30 cellular contexts compared by ENCODE assay signal in the genomic region with DNA sequence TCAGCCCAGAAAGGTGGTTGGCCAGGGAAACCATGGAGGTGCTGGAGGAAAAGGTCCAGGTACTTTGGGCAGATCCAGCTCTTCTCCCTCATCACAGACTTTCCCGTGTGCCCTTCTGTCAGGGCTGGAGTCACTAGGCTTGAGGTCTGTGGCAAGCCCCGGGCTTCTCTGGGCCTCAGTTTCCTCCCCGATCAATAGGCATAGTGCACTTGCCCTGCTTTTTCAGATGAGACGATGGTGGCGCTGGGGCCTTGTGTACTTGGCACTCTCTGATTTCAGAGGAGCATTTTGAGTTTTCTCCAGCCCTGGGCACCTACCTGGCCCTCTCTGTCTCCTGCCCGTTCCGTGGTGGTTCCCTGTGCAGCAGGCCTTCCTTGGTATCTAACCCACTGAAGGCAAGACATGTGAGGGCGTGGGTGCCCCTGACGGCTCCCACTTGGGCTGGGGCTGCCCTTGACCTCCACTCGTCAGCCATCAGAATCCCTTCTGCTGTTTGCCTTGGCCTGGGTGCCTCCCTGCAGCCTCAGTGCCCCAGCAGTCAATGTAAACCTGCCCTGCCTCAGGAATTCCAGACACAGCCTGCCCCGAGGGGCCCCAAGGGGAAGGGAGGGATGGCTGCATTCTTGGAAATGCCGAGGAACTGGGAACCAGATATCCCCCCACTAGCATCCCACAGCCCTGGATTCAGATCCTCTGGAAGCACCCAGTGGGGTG.
A peak's percentile ranks its signal among the peaks of the same experiment; 100 is the strongest.
DNase-seq lines count a peak whose midpoint lies in the region; ATAC-seq, FAIRE-seq and TF ChIP-seq lines count a peak whose summit lies in the region.
"Had no signal": no experiment of that assay in that cellular context is flagged by ENCODE, and none has a peak within 500 bp of the region (broad histone marks: within the 10 kb centered on the region; RNA-seq: fewer than 3 reads in every experiment).

No MANE protein-coding gene starts in this region.

- TF ChIP-seq RAD21 in HepG2 (CRISPR knock-in tag; IDR thresholded peaks at IDR 0.05): no peak

- H3K4ac ChIP-seq in neuronal stem cell (ENCODE audit: low read length): no peak overlapping the region

- H3K18ac ChIP-seq in neuronal stem cell (ENCODE audit: low read length): peak overlapping the region; percentile 59

- TF ChIP-seq CTCF in natural killer cell (IDR thresholded peaks at IDR 0.05) (no peak), vagina (IDR thresholded peaks at IDR 0.05) (no peak), HepG2 (CRISPR knock-in tag; IDR thresholded peaks at IDR 0.05) (no peak)

- peak; percentile 6 for DNase-seq in natural killer cell
- DNase-seq in natural killer cell treated with Interleukin-12 subunit alpha and Interleukin-12 subunit beta and Interleukin-15 and Interleukin-18, amount 100 ng/mL, for 72 hours (ENCODE audit: low spot score): no peak
- peak; percentile 72 for DNase-seq in islet precursor cell
- DNase-seq in neuronal stem cell (ENCODE audit: low spot score): no peak
- peak; percentile 12 to 37 for DNase-seq in vagina (ENCODE audit: extremely low spot score in 2 of 2)
- no peak for DNase-seq in COR-L47 (lab: John Stamatoyannopoulos, UW)
- no peak for DNase-seq in HepG2 (ENCODE audit: low spot score)
- DNase-seq in activated T-helper 1 cell treated with anti-CD3 and anti-CD28 coated beads, Interleukin-12 subunit alpha, Interleukin-12 subunit beta, Interleukin-2, Interleukin-4 antibody, amounts not matched to agents 30 ng/mL and 10 ng/mL and 1 ng/mL, durations not matched to agents 14 hours and 24 hours and 36 hours (ENCODE audit: low spot score): no peak
- DNase-seq: ACHN; activated CD4-positive, alpha-beta T cell treated with anti-CD3 and anti-CD28 coated beads for 36 hours; activated naive CD4-positive, alpha-beta T cell treated with anti-CD3 and anti-CD28 coated beads, Interleukin-2, amount 10 ng/mL, durations not matched to agents 7 days and 5 days; BE2C; DMS153; effector memory CD4-positive, alpha-beta T cell; erythroblast; HCEC 1CT; KG1; mammary epithelial cell; MM.1S; NCI-H1417; NCI-H774; nucleus accumbens; small intestine; stimulated activated CD4-positive, alpha-beta T cell treated with anti-CD3 and anti-CD28 coated beads, Interleukin-1b, Interleukin-23, amount 100 ng/mL, for 48 hours had no signal

- BruUV-seq in HepG2 (replicated peaks; lab: Mats Ljungman, UMichigan): no TSS peak

- intact Hi-C loops in natural killer cell (cut with micrococcal nuclease) (no loop called here), vagina (cut with DNase I) (no loop called here), HepG2 (cut with micrococcal nuclease; ENCODE audit: unreplicated experiment) (no loop called here)
- intact Hi-C loops in activated T-helper 1 cell treated with anti-CD3 and anti-CD28 coated beads, Interleukin-12 subunit alpha, Interleukin-12 subunit beta, Interleukin-2, Interleukin-4 antibody, amounts not matched to agents 30 ng/mL and 10 ng/mL and 1 ng/mL, durations not matched to agents 14 hours and 24 hours and 36 hours (cut with micrococcal nuclease): no loop called here

- POLR2A ChIA-PET in HepG2 (lab: Yijun Ruan, JAX): no interaction called here

- H3K27ac ChIP-seq in neuronal stem cell (replicated peaks; ENCODE audit: low read length): no peak overlapping the region
- no peak overlapping the region for H3K27ac ChIP-seq in vagina
- no peak overlapping the region for H3K27ac ChIP-seq in HepG2 (ENCODE audit: extremely low read length, insufficient read depth, low read length)

- TF ChIP-seq POLR2A in vagina (IDR thresholded peaks at IDR 0.05) (no peak), HepG2 (IDR thresholded peaks at IDR 0.05; ENCODE audit: insufficient read depth in 1 of 2, low read depth in 2 of 2, low read length in 2 of 2) (no peak)

- no CpG with 5 or more reads among the region's 12 CpGs for WGBS in neuronal stem cell (ENCODE audit: extremely low coverage in 2 of 2, insufficient read length in 2 of 2, insufficient replicate concordance in 1 of 2), 2 donors
- 26% methylated on average over 7 of the region's 12 CpGs for WGBS in HepG2 (ENCODE audit: low lambda C conversion rate)

- no peaks in the 10 kb centered on the region for H4K20me1 ChIP-seq in HepG2 (ENCODE audit: insufficient read depth, low read length)

- H3K79me2 ChIP-seq in HepG2 (ENCODE audit: insufficient read depth, low read length): no peaks in the 10 kb centered on the region

- no peak overlapping the region for H3K23ac ChIP-seq in neuronal stem cell (ENCODE audit: low read depth, low read length, poor library complexity)

- peaks cover 19 to 36% of the 10 kb centered on the region in 2 donors for H3K27me3 Mint-ChIP-seq in natural killer cell (ENCODE audit: low read depth in 2 of 2)
- peaks cover 25 to 32% of the 10 kb centered on the region in 2 donors for H3K27me3 Mint-ChIP-seq in natural killer cell treated with Interleukin-12 subunit alpha and Interleukin-12 subunit beta and Interleukin-15 and Interleukin-18, amount 100 ng/mL, for 72 hours
- H3K27me3 Mint-ChIP-seq in activated T-helper 1 cell treated with anti-CD3 and anti-CD28 coated beads, Interleukin-12 subunit alpha, Interleukin-12 subunit beta, Interleukin-2, Interleukin-4 antibody, amounts not matched to agents 30 ng/mL and 10 ng/mL and 1 ng/mL, durations not matched to agents 14 hours and 24 hours and 36 hours (ENCODE audit: insufficient read depth): peaks cover 6% of the 10 kb centered on the region

- H3K27me3 ChIP-seq in neuronal stem cell (ENCODE audit: control insufficient read depth in 3 of 3, insufficient read depth in 3 of 3, low read depth in 1 of 3, low read length in 3 of 3) (no peaks in the 10 kb centered on the region), vagina (no peaks in the 10 kb centered on the region), HepG2 (ENCODE audit: control insufficient read depth in 1 of 2, insufficient read depth in 2 of 2, low read length in 2 of 2) (peaks cover 0 to 6% of the 10 kb centered on the region in 2 experiments; a peak in 1 of 5 replicates)
- H3K27me3 ChIP-seq: BE2C had no signal

- H3K4me3 Mint-ChIP-seq in natural killer cell: no peak overlapping the region
- no peak overlapping the region for H3K4me3 Mint-ChIP-seq in natural killer cell treated with Interleukin-12 subunit alpha and Interleukin-12 subunit beta and Interleukin-15 and Interleukin-18, amount 100 ng/mL, for 72 hours
- no peak overlapping the region for H3K4me3 Mint-ChIP-seq in activated T-helper 1 cell treated with anti-CD3 and anti-CD28 coated beads, Interleukin-12 subunit alpha, Interleukin-12 subunit beta, Interleukin-2, Interleukin-4 antibody, amounts not matched to agents 30 ng/mL and 10 ng/mL and 1 ng/mL, durations not matched to agents 14 hours and 24 hours and 36 hours
- H3K4me3 Mint-ChIP-seq: activated CD4-positive, alpha-beta T cell treated with anti-CD3 and anti-CD28 coated beads for 36 hours; activated naive CD4-positive, alpha-beta T cell treated with anti-CD3 and anti-CD28 coated beads, Interleukin-2, amount 10 ng/mL, durations not matched to agents 7 days and 5 days; brain; CD8-positive, alpha-beta memory T cell; type B pancreatic cell had no signal

- no peak for FAIRE-seq in HepG2 (lab: Jason Lieb, UNC)
- FAIRE-seq: GM19239, HTR-8/SVneo, small intestine had no signal

- H2BK15ac ChIP-seq in neuronal stem cell (ENCODE audit: low read length): no peak overlapping the region

- peaks cover 0 to 3% of the 10 kb centered on the region in 2 donors for H3K4me1 ChIP-seq in neuronal stem cell (ENCODE audit: control insufficient read depth in 2 of 2, insufficient read depth in 1 of 2, low read depth in 1 of 2, low read length in 2 of 2)
- H3K4me1 ChIP-seq in vagina: no peaks in the 10 kb centered on the region
- H3K4me1 ChIP-seq in HepG2 (ENCODE audit: insufficient read depth, low read length): no peaks in the 10 kb centered on the region
- H3K4me1 ChIP-seq: BE2C had no signal

- H3K36me3 ChIP-seq in neuronal stem cell (replicated peaks in 1 of 2; ENCODE audit: control insufficient read depth in 2 of 2, insufficient read depth in 2 of 2, low read length in 2 of 2) (no peaks in the 10 kb centered on the region), vagina (no peaks in the 10 kb centered on the region), HepG2 (replicated peaks in 1 of 2; ENCODE audit: control insufficient read depth in 1 of 2, insufficient read depth in 2 of 2, low read length in 2 of 2) (no peaks in the 10 kb centered on the region)
- H3K36me3 ChIP-seq: BE2C had no signal

- H3K27ac Mint-ChIP-seq in natural killer cell: no peak overlapping the region
- H3K27ac Mint-ChIP-seq in natural killer cell treated with Interleukin-12 subunit alpha and Interleukin-12 subunit beta and Interleukin-15 and Interleukin-18, amount 100 ng/mL, for 72 hours: no peak overlapping the region
- H3K27ac Mint-ChIP-seq in activated T-helper 1 cell treated with anti-CD3 and anti-CD28 coated beads, Interleukin-12 subunit alpha, Interleukin-12 subunit beta, Interleukin-2, Interleukin-4 antibody, amounts not matched to agents 30 ng/mL and 10 ng/mL and 1 ng/mL, durations not matched to agents 14 hours and 24 hours and 36 hours: no peak overlapping the region
- H3K27ac Mint-ChIP-seq: activated CD4-positive, alpha-beta T cell treated with anti-CD3 and anti-CD28 coated beads for 36 hours; activated naive CD4-positive, alpha-beta T cell treated with anti-CD3 and anti-CD28 coated beads, Interleukin-2, amount 10 ng/mL, durations not matched to agents 7 days and 5 days; type B pancreatic cell had no signal

- H3K4me1 Mint-ChIP-seq in natural killer cell: no peaks in the 10 kb centered on the region
- H3K4me1 Mint-ChIP-seq in natural killer cell treated with Interleukin-12 subunit alpha and Interleukin-12 subunit beta and Interleukin-15 and Interleukin-18, amount 100 ng/mL, for 72 hours (ENCODE audit: low read depth in 2 of 2): no peaks in the 10 kb centered on the region
- no peaks in the 10 kb centered on the region for H3K4me1 Mint-ChIP-seq in activated T-helper 1 cell treated with anti-CD3 and anti-CD28 coated beads, Interleukin-12 subunit alpha, Interleukin-12 subunit beta, Interleukin-2, Interleukin-4 antibody, amounts not matched to agents 30 ng/mL and 10 ng/mL and 1 ng/mL, durations not matched to agents 14 hours and 24 hours and 36 hours (ENCODE audit: low read depth)
- H3K4me1 Mint-ChIP-seq: activated CD4-positive, alpha-beta T cell treated with anti-CD3 and anti-CD28 coated beads for 36 hours; activated naive CD4-positive, alpha-beta T cell treated with anti-CD3 and anti-CD28 coated beads, Interleukin-2, amount 10 ng/mL, durations not matched to agents 7 days and 5 days; CD8-positive, alpha-beta memory T cell had no signal

- H3K14ac ChIP-seq in neuronal stem cell (ENCODE audit: low read length): no peak overlapping the region

- H4K8ac ChIP-seq in neuronal stem cell (ENCODE audit: low read depth, low read length): no peak overlapping the region

- H2AK5ac ChIP-seq in neuronal stem cell (ENCODE audit: low read depth, low read length): no peak overlapping the region

- no peak overlapping the region for H2BK120ac ChIP-seq in neuronal stem cell (ENCODE audit: low read depth, low read length)

- no peaks in the 10 kb centered on the region for H3K9me3 Mint-ChIP-seq in natural killer cell
- no peaks in the 10 kb centered on the region for H3K9me3 Mint-ChIP-seq in natural killer cell treated with Interleukin-12 subunit alpha and Interleukin-12 subunit beta and Interleukin-15 and Interleukin-18, amount 100 ng/mL, for 72 hours
- no peaks in the 10 kb centered on the region for H3K9me3 Mint-ChIP-seq in activated T-helper 1 cell treated with anti-CD3 and anti-CD28 coated beads, Interleukin-12 subunit alpha, Interleukin-12 subunit beta, Interleukin-2, Interleukin-4 antibody, amounts not matched to agents 30 ng/mL and 10 ng/mL and 1 ng/mL, durations not matched to agents 14 hours and 24 hours and 36 hours
- H3K9me3 Mint-ChIP-seq: activated naive CD4-positive, alpha-beta T cell treated with anti-CD3 and anti-CD28 coated beads, Interleukin-2, amount 10 ng/mL, durations not matched to agents 7 days and 5 days had no signal

- no peak overlapping the region for H4K91ac ChIP-seq in neuronal stem cell (ENCODE audit: low read depth, low read length, poor library complexity)

- no peak for TF ChIP-seq EP300 in HepG2 (IDR thresholded peaks at IDR 0.05; ENCODE audit: low read depth in 2 of 2, low read length in 2 of 2)
- no peak for TF ChIP-seq EP300 in HepG2 (CRISPR knock-in tag; IDR thresholded peaks at IDR 0.05; ENCODE audit: borderline replicate concordance)

- no peak overlapping the region for H2AFZ ChIP-seq in neuronal stem cell (ENCODE audit: low read length)
- no peak overlapping the region for H2AFZ ChIP-seq in HepG2 (ENCODE audit: low read length)

- H2BK5ac ChIP-seq in neuronal stem cell (ENCODE audit: low read length): no peak overlapping the region

- ATAC-seq in natural killer cell (no peak), HepG2 (no peak)
- ATAC-seq in natural killer cell treated with Interleukin-12 subunit alpha and Interleukin-12 subunit beta and Interleukin-15 and Interleukin-18, amount 100 ng/mL, for 72 hours: no peak
- ATAC-seq: activated CD4-positive, alpha-beta T cell treated with anti-CD3 and anti-CD28 coated beads for 36 hours; SK-N-SH treated with all-trans-retinoic acid at 6 μM for 48 hours had no signal

- H3K79me1 ChIP-seq in neuronal stem cell (ENCODE audit: low read depth, low read length): no peaks in the 10 kb centered on the region

- H3K4me3 ChIP-seq in neuronal stem cell (ENCODE audit: low read length in 2 of 2): no peak overlapping the region
- no peak overlapping the region for H3K4me3 ChIP-seq in vagina
- no peak overlapping the region for H3K4me3 ChIP-seq in HepG2 (replicated peaks in 1 of 3; ENCODE audit: insufficient read depth in 1 of 3, low read depth in 2 of 3, low read length in 3 of 3)

- H3K4me2 ChIP-seq in neuronal stem cell (ENCODE audit: insufficient read depth, low read length, poor library complexity, severe bottlenecking): no peak overlapping the region
- H3K4me2 ChIP-seq in HepG2 (ENCODE audit: low read depth, low read length): no peak overlapping the region

- H3K9me3 ChIP-seq in neuronal stem cell (replicated peaks in 1 of 2; ENCODE audit: control insufficient read depth in 2 of 2, insufficient read depth in 1 of 2, low read depth in 1 of 2, low read length in 2 of 2) (peaks cover 0 to 1% of the 10 kb centered on the region in 2 donors), vagina (no peaks in the 10 kb centered on the region), HepG2 (ENCODE audit: low read length) (no peaks in the 10 kb centered on the region)
- H3K9me3 ChIP-seq: BE2C had no signal

- in situ Hi-C loops in HepG2 (cut with HindIII; ENCODE audit: extremely low pct_ligation_motif_present, low pct_unique_long_range_greater_than_20kb): no loop called here

- no peaks in the 10 kb centered on the region for H3K36me3 Mint-ChIP-seq in natural killer cell
- H3K36me3 Mint-ChIP-seq in natural killer cell treated with Interleukin-12 subunit alpha and Interleukin-12 subunit beta and Interleukin-15 and Interleukin-18, amount 100 ng/mL, for 72 hours: no peaks in the 10 kb centered on the region
- no peaks in the 10 kb centered on the region for H3K36me3 Mint-ChIP-seq in activated T-helper 1 cell treated with anti-CD3 and anti-CD28 coated beads, Interleukin-12 subunit alpha, Interleukin-12 subunit beta, Interleukin-2, Interleukin-4 antibody, amounts not matched to agents 30 ng/mL and 10 ng/mL and 1 ng/mL, durations not matched to agents 14 hours and 24 hours and 36 hours (ENCODE audit: low read depth)
- H3K36me3 Mint-ChIP-seq: activated naive CD4-positive, alpha-beta T cell treated with anti-CD3 and anti-CD28 coated beads, Interleukin-2, amount 10 ng/mL, durations not matched to agents 7 days and 5 days; brain; CD8-positive, alpha-beta memory T cell; type B pancreatic cell had no signal

- no peak overlapping the region for H2BK12ac ChIP-seq in neuronal stem cell (ENCODE audit: low read length)

- CTCF ChIA-PET in HepG2 (lab: Yijun Ruan, JAX; ENCODE audit: low intra/inter-chr PET ratio, low total read pairs): no interaction called here

- H3K9ac ChIP-seq in neuronal stem cell (ENCODE audit: low read depth, low read length, poor library complexity) (no peak overlapping the region), HepG2 (ENCODE audit: insufficient read depth, low read depth, low read length) (no peak overlapping the region)

Comparison
In these comparisons a context has a peak if more than half of its experiments do, and no peak if none do; other contexts are left out.
1. DNase-seq: peak in natural killer cell (single experiment), islet precursor cell (single experiment) and vagina (2 of 2); none in natural killer cell treated with Interleukin-12 subunit alpha and Interleukin-12 subunit beta and Interleukin-15 and Interleukin-18, amount 100 ng/mL, for 72 hours (single experiment), neuronal stem cell (single experiment), COR-L47 (single experiment), HepG2 (single experiment) and activated T-helper 1 cell treated with anti-CD3 and anti-CD28 coated beads, Interleukin-12 subunit alpha, Interleukin-12 subunit beta, Interleukin-2, Interleukin-4 antibody, amounts not matched to agents 30 ng/mL and 10 ng/mL and 1 ng/mL, durations not matched to agents 14 hours and 24 hours and 36 hours (single experiment).